ENCODE assay signal across 8 cellular contexts in genomic region chr1:99264201-99265021, GRCh38. TPM values are rescaled to one million over a fixed set of nuclear protein-coding genes. Genes with fewer than 3 reads are reported as not detected.
A peak's percentile ranks its signal among the peaks of the same experiment; 100 is the strongest.
DNase-seq lines count a peak whose midpoint lies in the region; ATAC-seq, FAIRE-seq and TF ChIP-seq lines count a peak whose summit lies in the region.

Gene PLPPR4, plus strand, starts transcription at chr1:99264492. Its CDS starts 102 bp downstream, at chr1:99264594.

- peaks cover 2% of the 10 kb centered on the region for H3K4me1 Mint-ChIP-seq in progenitor cell of endocrine pancreas (ENCODE audit: low read depth)

- ATAC-seq in HG02870 (IDR thresholded peaks at IDR 0.05; ENCODE audit: unreplicated experiment) = no peak

- peak; percentile 15 for TF ChIP-seq CTCF in D721Med (IDR thresholded peaks at IDR 0.05; ENCODE audit: insufficient read depth, missing control alignments)
- no peak for TF ChIP-seq CTCF in ascending aorta (IDR thresholded peaks at IDR 0.05)
- no peak for TF ChIP-seq CTCF in progenitor cell of endocrine pancreas (IDR thresholded peaks at IDR 0.05; ENCODE audit: unreplicated experiment)

- no peaks in the 10 kb centered on the region for H3K4me1 ChIP-seq in ascending aorta

- H3K9me3 Mint-ChIP-seq in progenitor cell of endocrine pancreas (ENCODE audit: low read depth) = no peaks in the 10 kb centered on the region

- intact Hi-C loops in ascending aorta (cut with DNase I) = no loop called here

- H3K4me3 ChIP-seq in ascending aorta = peak within 1 kb of the TSS; percentile 44 to 64

- no peaks in the 10 kb centered on the region for H3K9me3 ChIP-seq in ascending aorta

- peaks cover 7% of the 10 kb centered on the region for H3K27me3 ChIP-seq in ascending aorta

- H3K36me3 ChIP-seq in ascending aorta = no peaks in the 10 kb centered on the region

- H3K27ac ChIP-seq in ascending aorta = no peak within 1 kb of the TSS

- DNase-seq in D721Med (ENCODE audit: insufficient read length, low spot score) (no peak), NCI-H1092 (lab: John Stamatoyannopoulos, UW) (peak; percentile 22), ascending aorta (ENCODE audit: low spot score in 2 of 2) (peak in 1 of 2 donors; percentile 64), hepatic stellate cell (ENCODE audit: low spot score) (peak; percentile 45), progenitor cell of endocrine pancreas (ENCODE audit: low spot score, unreplicated experiment) (peak; percentile 58), GM19238 (ENCODE audit: insufficient read length, low spot score) (no peak)
- no peak for DNase-seq in activated CD4-positive, alpha-beta T cell treated with anti-CD3 and anti-CD28 coated beads, Interleukin-2, amount 50 U/mL, for 4 hours

- peak within 1 kb of the TSS; percentile 52 for H3K27ac Mint-ChIP-seq in progenitor cell of endocrine pancreas

- H3K36me3 Mint-ChIP-seq in progenitor cell of endocrine pancreas (ENCODE audit: insufficient read depth) = no peaks in the 10 kb centered on the region

- H3K4me3 Mint-ChIP-seq in progenitor cell of endocrine pancreas (ENCODE audit: low read depth) = peak within 1 kb of the TSS; percentile 81

- FAIRE-seq in D721Med (lab: Jason Lieb, UNC) = no peak

- peaks cover 62% of the 10 kb centered on the region for H3K27me3 Mint-ChIP-seq in progenitor cell of endocrine pancreas

RNA-seq across cellular contexts. Expression of gene PLPPR4, which starts in this region (rescaled TPM):
- total RNA-seq in ascending aorta (7.2 TPM), progenitor cell of endocrine pancreas (0.31 and 0.47 TPM in 2 replicates)

Comparison
In these comparisons a context has a peak if more than half of its experiments do, and no peak if none do; other contexts are left out.
1. Peak in DNase-seq in progenitor cell of endocrine pancreas; RNA of the gene not detected or under 1 TPM.
2. DNase-seq: peak in NCI-H1092 (single experiment) and hepatic stellate cell (single experiment); none in D721Med (single experiment), GM19238 (single experiment) and activated CD4-positive, alpha-beta T cell treated with anti-CD3 and anti-CD28 coated beads, Interleukin-2, amount 50 U/mL, for 4 hours (0 of 2).